8 cellular contexts compared by ENCODE assay signal in the genomic region with DNA sequence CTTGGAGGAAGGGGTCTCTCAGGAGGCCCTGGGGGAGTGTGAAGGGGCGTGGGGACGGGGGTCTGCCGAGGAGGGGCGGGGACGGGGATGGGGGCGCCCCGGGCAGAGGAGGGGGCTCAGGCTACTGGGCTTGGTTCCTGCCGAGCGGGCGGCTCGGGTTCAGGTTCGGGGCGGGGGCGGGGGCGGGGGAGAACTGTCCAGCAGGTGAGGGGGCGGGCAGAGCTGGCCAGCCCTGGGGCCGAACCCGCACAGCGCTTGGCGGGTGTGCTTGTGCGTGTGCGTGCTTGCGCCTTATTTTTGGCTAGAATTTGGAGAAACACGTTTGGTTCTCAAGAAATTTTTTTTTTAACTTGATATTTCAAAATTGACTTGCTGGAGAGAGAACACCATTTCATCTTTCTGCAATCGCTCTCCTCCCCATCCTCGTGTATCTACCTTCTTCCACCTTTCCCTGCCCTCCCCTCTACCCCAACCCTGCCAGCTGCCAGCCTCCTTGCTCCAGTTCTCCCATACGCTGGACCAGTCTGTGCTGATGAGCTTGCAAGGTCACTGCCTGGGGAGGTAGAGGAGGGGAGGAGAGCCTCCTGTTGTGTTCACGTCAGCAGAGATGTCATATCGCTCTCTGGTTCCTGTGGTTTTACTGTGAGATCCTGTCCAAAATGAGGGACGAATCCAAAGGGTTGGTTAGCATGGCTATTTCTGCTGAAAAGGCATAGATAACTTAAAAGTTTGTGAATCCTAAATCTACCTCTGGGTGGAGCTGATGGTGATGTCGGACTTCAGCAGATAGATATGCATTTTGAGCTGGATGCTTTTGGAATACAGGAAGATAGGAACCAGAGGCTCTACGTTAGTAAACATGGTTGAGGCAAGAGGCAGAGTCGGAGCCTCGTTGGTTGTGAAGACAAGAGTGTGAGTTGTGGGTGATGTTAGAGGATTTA. TPM values are rescaled to one million over a fixed set of nuclear protein-coding genes. Genes with fewer than 3 reads are reported as not detected.
DNase-seq lines count a peak whose midpoint lies in the region; ATAC-seq and TF ChIP-seq lines count a peak whose summit lies in the region.

No MANE protein-coding gene starts in this region.

- TF ChIP-seq POLR2A in breast epithelium (IDR thresholded peaks at IDR 0.05): no peak

- H3K36me3 ChIP-seq in breast epithelium: peaks cover 7% of the 10 kb centered on the region

- DNase-seq in COLO668 (lab: John Stamatoyannopoulos, UW; ENCODE audit: unreplicated experiment): peak; percentile 46
- DNase-seq in HuH-7.5 (ENCODE audit: low spot score): peak; percentile 29
- peak; percentile 57 for DNase-seq in SK-N-DZ (ENCODE audit: low spot score)
- DNase-seq in breast epithelium (ENCODE audit: low spot score in 2 of 2): no peak
- peak; percentile 68 for DNase-seq in islet precursor cell
- DNase-seq in stimulated activated CD4-positive, alpha-beta T cell treated with anti-CD3 and anti-CD28 coated beads, Interleukin-4, amount 100 ng/mL, for 24 hours: peak; percentile 33

- ATAC-seq in GM21367 (IDR thresholded peaks at IDR 0.05; ENCODE audit: unreplicated experiment) (no peak), GM18909 (IDR thresholded peaks at IDR 0.05; ENCODE audit: poor library complexity, unreplicated experiment) (no peak)

- peak overlapping the region; percentile 88 to 96 for H3K27ac ChIP-seq in breast epithelium

- H3K27me3 ChIP-seq in breast epithelium: no peaks in the 10 kb centered on the region

- TF ChIP-seq CTCF in breast epithelium (IDR thresholded peaks at IDR 0.05): no peak

- H3K4me3 ChIP-seq in breast epithelium: peak overlapping the region; percentile 82 to 95 (median 93)

- H3K9me3 ChIP-seq in breast epithelium: no peaks in the 10 kb centered on the region

- intact Hi-C loops in breast epithelium (cut with DNase I; ENCODE audit: low total_unique reads): no loop called here

- H3K4me1 ChIP-seq in breast epithelium: peaks cover 3 to 14% of the 10 kb centered on the region in 2 donors

RNA-seq across cellular contexts. Expression of a gene that starts 0.7 kb away (rescaled TPM):
- 25.1 and 35.4 TPM in 2 replicates for polyA plus RNA-seq in SK-N-DZ (2014; cell fraction: cytosol; rRNA removed)
- polyA plus RNA-seq in SK-N-DZ (2014; cell fraction: nucleus; rRNA removed): 71.8 and 128 TPM in 2 replicates
- 10 to 100 TPM; 43.3 to 56.5 (median 46.6) TPM for total RNA-seq in breast epithelium

RNA-seq across cellular contexts. Expression of a gene that starts 12.8 kb away (rescaled TPM):
- 9.1 and 11.0 TPM in 2 replicates for polyA plus RNA-seq in SK-N-DZ (2014; cell fraction: cytosol; rRNA removed)
- 18.6 and 23.2 TPM in 2 replicates for polyA plus RNA-seq in SK-N-DZ (2014; cell fraction: nucleus; rRNA removed)
- 10 to 100 TPM; 56.1 to 92.4 (median 91.1) TPM for total RNA-seq in breast epithelium

RNA-seq across cellular contexts. Expression of a gene that starts 22.0 kb away (rescaled TPM):
- 21.7 and 47.0 TPM in 2 replicates for polyA plus RNA-seq in SK-N-DZ (2014; cell fraction: cytosol; rRNA removed)
- polyA plus RNA-seq in SK-N-DZ (2014; cell fraction: nucleus; rRNA removed): 42.8 and 47.1 TPM in 2 replicates
- total RNA-seq in breast epithelium: 10 to 100 TPM; 39.7 to 45.2 (median 41.9) TPM

RNA-seq across cellular contexts. Expression of a gene that starts 55.8 kb away (rescaled TPM):
- 25.6 and 28.8 TPM in 2 replicates for polyA plus RNA-seq in SK-N-DZ (2014; cell fraction: cytosol; rRNA removed)
- 34.3 and 36.5 TPM in 2 replicates for polyA plus RNA-seq in SK-N-DZ (2014; cell fraction: nucleus; rRNA removed)
- 10 to 100 TPM; 31.2 to 44.5 (median 39.3) TPM for total RNA-seq in breast epithelium

Comparison
In these comparisons a context has a peak if more than half of its experiments do, and no peak if none do; other contexts are left out.
1. DNase-seq: peak in COLO668 (single experiment), HuH-7.5 (single experiment), SK-N-DZ (single experiment), islet precursor cell (single experiment) and stimulated activated CD4-positive, alpha-beta T cell treated with anti-CD3 and anti-CD28 coated beads, Interleukin-4, amount 100 ng/mL, for 24 hours (single experiment); none in breast epithelium (0 of 2).